Comparison of ENCODE assay signal across 17 cellular contexts in genomic region chr1:95195046-95195445, GRCh38.
"Had no signal": no experiment of that assay in that cellular context is flagged by ENCODE, and none has a peak within 500 bp of the region (broad histone marks: within the 10 kb centered on the region; RNA-seq: fewer than 3 reads in every experiment).

No MANE protein-coding gene starts in this region.

- H3K36me3 ChIP-seq: lower lobe of right lung, suprapubic skin, thyroid gland had no signal

- ATAC-seq: left lobe of liver; lower lobe of right lung; natural killer cell; right lobe of liver; stimulated activated effector memory CD8-positive, alpha-beta T cell treated with anti-CD3 and anti-CD28 coated beads, Interleukin-12 subunit alpha, Interleukin-12 subunit beta, amount 100 ng/mL, for 72 hours; stimulated activated naive CD8-positive, alpha-beta T cell treated with anti-CD3 and anti-CD28 coated beads, Interleukin-15, Interleukin-2, amounts not matched to agents 100 U/mL and 50 U/mL, for 24 hours had no signal

- H3K4me3 ChIP-seq: coronary artery, lower lobe of right lung, right lobe of liver, suprapubic skin, thyroid gland had no signal

- H3K27me3 ChIP-seq: right lobe of liver, suprapubic skin, thyroid gland had no signal

- H3K9me3 ChIP-seq: lower lobe of right lung, right lobe of liver, suprapubic skin, thyroid gland had no signal

- DNase-seq: effector CD8-positive, alpha-beta T cell; foreskin melanocyte; head of caudate nucleus; hypothalamus; kidney glomerular epithelial cell; lower lobe of right lung; natural killer cell; right lobe of liver; stimulated activated CD4-positive, alpha-beta T cell treated with anti-CD3 and anti-CD28 coated beads, Interleukin-4, amount 100 ng/mL, for 1 hour; stimulated activated CD8-positive, alpha-beta memory T cell treated with anti-CD3 and anti-CD28 coated beads, Interleukin-4, amount 100 ng/mL, for 48 hours; stimulated activated naive CD8-positive, alpha-beta T cell treated with anti-CD3 and anti-CD28 coated beads, Interleukin-15, Interleukin-2, amounts not matched to agents 100 U/mL and 50 U/mL, for 24 hours; thyroid gland had no signal

- FAIRE-seq: urothelium cell line had no signal

- H3K4me1 ChIP-seq: lower lobe of right lung, right lobe of liver had no signal

- H3K27ac ChIP-seq: lower lobe of right lung, right lobe of liver, suprapubic skin, thyroid gland had no signal
